ENCODE assay signal across 21 cellular contexts in genomic region chr20:3328501-3328900, GRCh38.
DNase-seq lines count a peak whose midpoint lies in the region; ATAC-seq and TF ChIP-seq lines count a peak whose summit lies in the region.
"Had no signal": no experiment of that assay in that cellular context is flagged by ENCODE, and none has a peak within 500 bp of the region (broad histone marks: within the 10 kb centered on the region; RNA-seq: fewer than 3 reads in every experiment).

No MANE protein-coding gene starts in this region.

- TF ChIP-seq CTCF in natural killer cell (IDR thresholded peaks at IDR 0.05) = no peak
- TF ChIP-seq CTCF in RWPE1 (conservative IDR thresholded peaks at IDR 0.05; ENCODE audit: low read depth) = no peak

- H3K27ac Mint-ChIP-seq in activated CD4-positive, alpha-beta memory T cell treated with anti-CD3 and anti-CD28 coated beads, Interleukin-2, amount 10 ng/mL, durations not matched to agents 7 days and 5 days = peak overlapping the region; percentile 59
- no peak overlapping the region for H3K27ac Mint-ChIP-seq in activated CD4-positive, alpha-beta memory T cell treated with anti-CD3 and anti-CD28 coated beads for 36 hours
- H3K27ac Mint-ChIP-seq in natural killer cell = peak overlapping the region in 1 of 2 donors; percentile 13
- H3K27ac Mint-ChIP-seq in natural killer cell treated with Interleukin-12 subunit alpha and Interleukin-12 subunit beta and Interleukin-15 and Interleukin-18, amount 100 ng/mL, for 72 hours = no peak overlapping the region
- peak overlapping the region; percentile 55 for H3K27ac Mint-ChIP-seq in activated T-helper 17 cell treated with anti-CD3 and anti-CD28 coated beads, Interleukin-2, amount 50 U/mL, for 72 hours
- peak overlapping the region; percentile 32 for H3K27ac Mint-ChIP-seq in stimulated activated effector memory CD8-positive, alpha-beta T cell treated with anti-CD3 and anti-CD28 coated beads, Interleukin-12 subunit alpha, Interleukin-12 subunit beta, amount 100 ng/mL, for 72 hours
- H3K27ac Mint-ChIP-seq: B cell, GM23338 had no signal

- intact Hi-C loops in activated CD4-positive, alpha-beta memory T cell treated with anti-CD3 and anti-CD28 coated beads for 36 hours (cut with micrococcal nuclease) = no loop called here
- intact Hi-C loops in natural killer cell (cut with micrococcal nuclease) = no loop called here

- DNase-seq in activated CD4-positive, alpha-beta memory T cell treated with anti-CD3 and anti-CD28 coated beads, Interleukin-2, amount 10 ng/mL, durations not matched to agents 7 days and 5 days = no peak
- no peak for DNase-seq in activated CD4-positive, alpha-beta memory T cell treated with anti-CD3 and anti-CD28 coated beads for 36 hours
- DNase-seq in natural killer cell (no peak), RWPE1 (ENCODE audit: low spot score) (no peak)
- DNase-seq in natural killer cell treated with Interleukin-12 subunit alpha and Interleukin-12 subunit beta and Interleukin-15 and Interleukin-18, amount 100 ng/mL, for 72 hours (ENCODE audit: low spot score) = no peak
- no peak for DNase-seq in stimulated activated effector memory CD8-positive, alpha-beta T cell treated with anti-CD3 and anti-CD28 coated beads, Interleukin-12 subunit alpha, Interleukin-12 subunit beta, amount 100 ng/mL, for 72 hours (ENCODE audit: low spot score in 2 of 2)
- DNase-seq: DMS53, EL, NCI-H1105 treated with DMSO at 0.1 percent for 48 hours, NCI-H1694 treated with DMSO at 0.1 percent for 48 hours, NCI-H510A, NCI-H82, OCI-M1, SHP77 had no signal

- H3K4me3 Mint-ChIP-seq in activated CD4-positive, alpha-beta memory T cell treated with anti-CD3 and anti-CD28 coated beads, Interleukin-2, amount 10 ng/mL, durations not matched to agents 7 days and 5 days = no peak overlapping the region
- no peak overlapping the region for H3K4me3 Mint-ChIP-seq in activated CD4-positive, alpha-beta memory T cell treated with anti-CD3 and anti-CD28 coated beads for 36 hours
- peak overlapping the region; percentile 59 for H3K4me3 Mint-ChIP-seq in natural killer cell
- H3K4me3 Mint-ChIP-seq in natural killer cell treated with Interleukin-12 subunit alpha and Interleukin-12 subunit beta and Interleukin-15 and Interleukin-18, amount 100 ng/mL, for 72 hours = no peak overlapping the region
- H3K4me3 Mint-ChIP-seq in activated T-helper 17 cell treated with anti-CD3 and anti-CD28 coated beads, Interleukin-2, amount 50 U/mL, for 72 hours = peak overlapping the region; percentile 23
- no peak overlapping the region for H3K4me3 Mint-ChIP-seq in stimulated activated effector memory CD8-positive, alpha-beta T cell treated with anti-CD3 and anti-CD28 coated beads, Interleukin-12 subunit alpha, Interleukin-12 subunit beta, amount 100 ng/mL, for 72 hours
- H3K4me3 Mint-ChIP-seq: B cell, GM23338 had no signal

- POLR2A ChIA-PET in activated CD4-positive, alpha-beta memory T cell treated with anti-CD3 and anti-CD28 coated beads, Interleukin-2, amount 10 ng/mL, durations not matched to agents 7 days and 5 days (lab: Charles Lee) = interaction anchor here (1.3 kb wide), 1 partner anchor 80 kb away, joined by 3 read pairs; no protein-coding TSS in a partner anchor
- POLR2A ChIA-PET in activated CD4-positive, alpha-beta memory T cell treated with anti-CD3 and anti-CD28 coated beads for 36 hours (lab: Charles Lee) = interaction anchor here (0.6 kb wide), 1 partner anchor 113 kb away, joined by 4 read pairs; no protein-coding TSS in a partner anchor
- POLR2A ChIA-PET in RWPE1 (lab: Yijun Ruan, JAX; ENCODE audit: low non-redundant PET) = no interaction called here

- no peaks in the 10 kb centered on the region for H3K9me3 Mint-ChIP-seq in activated CD4-positive, alpha-beta memory T cell treated with anti-CD3 and anti-CD28 coated beads, Interleukin-2, amount 10 ng/mL, durations not matched to agents 7 days and 5 days
- no peaks in the 10 kb centered on the region for H3K9me3 Mint-ChIP-seq in activated CD4-positive, alpha-beta memory T cell treated with anti-CD3 and anti-CD28 coated beads for 36 hours
- H3K9me3 Mint-ChIP-seq in natural killer cell = no peaks in the 10 kb centered on the region
- H3K9me3 Mint-ChIP-seq in natural killer cell treated with Interleukin-12 subunit alpha and Interleukin-12 subunit beta and Interleukin-15 and Interleukin-18, amount 100 ng/mL, for 72 hours = no peaks in the 10 kb centered on the region
- H3K9me3 Mint-ChIP-seq in activated T-helper 17 cell treated with anti-CD3 and anti-CD28 coated beads, Interleukin-2, amount 50 U/mL, for 72 hours = no peaks in the 10 kb centered on the region
- no peaks in the 10 kb centered on the region for H3K9me3 Mint-ChIP-seq in stimulated activated effector memory CD8-positive, alpha-beta T cell treated with anti-CD3 and anti-CD28 coated beads, Interleukin-12 subunit alpha, Interleukin-12 subunit beta, amount 100 ng/mL, for 72 hours
- H3K9me3 Mint-ChIP-seq: GM23338 had no signal

- H3K36me3 Mint-ChIP-seq in activated CD4-positive, alpha-beta memory T cell treated with anti-CD3 and anti-CD28 coated beads, Interleukin-2, amount 10 ng/mL, durations not matched to agents 7 days and 5 days (ENCODE audit: low read depth) = no peaks in the 10 kb centered on the region
- H3K36me3 Mint-ChIP-seq in activated CD4-positive, alpha-beta memory T cell treated with anti-CD3 and anti-CD28 coated beads for 36 hours = peaks cover 2% of the 10 kb centered on the region
- no peaks in the 10 kb centered on the region for H3K36me3 Mint-ChIP-seq in natural killer cell
- H3K36me3 Mint-ChIP-seq in natural killer cell treated with Interleukin-12 subunit alpha and Interleukin-12 subunit beta and Interleukin-15 and Interleukin-18, amount 100 ng/mL, for 72 hours = no peaks in the 10 kb centered on the region
- no peaks in the 10 kb centered on the region for H3K36me3 Mint-ChIP-seq in activated T-helper 17 cell treated with anti-CD3 and anti-CD28 coated beads, Interleukin-2, amount 50 U/mL, for 72 hours (ENCODE audit: low read depth)
- peaks cover 7% of the 10 kb centered on the region for H3K36me3 Mint-ChIP-seq in stimulated activated effector memory CD8-positive, alpha-beta T cell treated with anti-CD3 and anti-CD28 coated beads, Interleukin-12 subunit alpha, Interleukin-12 subunit beta, amount 100 ng/mL, for 72 hours

- no peaks in the 10 kb centered on the region for H3K27me3 Mint-ChIP-seq in activated CD4-positive, alpha-beta memory T cell treated with anti-CD3 and anti-CD28 coated beads, Interleukin-2, amount 10 ng/mL, durations not matched to agents 7 days and 5 days
- no peaks in the 10 kb centered on the region for H3K27me3 Mint-ChIP-seq in activated CD4-positive, alpha-beta memory T cell treated with anti-CD3 and anti-CD28 coated beads for 36 hours
- H3K27me3 Mint-ChIP-seq in natural killer cell (ENCODE audit: low read depth in 2 of 2) = no peaks in the 10 kb centered on the region
- H3K27me3 Mint-ChIP-seq in natural killer cell treated with Interleukin-12 subunit alpha and Interleukin-12 subunit beta and Interleukin-15 and Interleukin-18, amount 100 ng/mL, for 72 hours = no peaks in the 10 kb centered on the region
- no peaks in the 10 kb centered on the region for H3K27me3 Mint-ChIP-seq in activated T-helper 17 cell treated with anti-CD3 and anti-CD28 coated beads, Interleukin-2, amount 50 U/mL, for 72 hours
- H3K27me3 Mint-ChIP-seq: B cell had no signal

- H3K4me1 Mint-ChIP-seq in activated CD4-positive, alpha-beta memory T cell treated with anti-CD3 and anti-CD28 coated beads, Interleukin-2, amount 10 ng/mL, durations not matched to agents 7 days and 5 days = peaks cover 29% of the 10 kb centered on the region
- H3K4me1 Mint-ChIP-seq in activated CD4-positive, alpha-beta memory T cell treated with anti-CD3 and anti-CD28 coated beads for 36 hours (ENCODE audit: low read depth) = peaks cover 20% of the 10 kb centered on the region
- peaks cover 8 to 14% of the 10 kb centered on the region in 2 donors for H3K4me1 Mint-ChIP-seq in natural killer cell
- peaks cover 7 to 9% of the 10 kb centered on the region in 2 donors for H3K4me1 Mint-ChIP-seq in natural killer cell treated with Interleukin-12 subunit alpha and Interleukin-12 subunit beta and Interleukin-15 and Interleukin-18, amount 100 ng/mL, for 72 hours (ENCODE audit: low read depth in 2 of 2)
- H3K4me1 Mint-ChIP-seq in activated T-helper 17 cell treated with anti-CD3 and anti-CD28 coated beads, Interleukin-2, amount 50 U/mL, for 72 hours = peaks cover 12% of the 10 kb centered on the region
- H3K4me1 Mint-ChIP-seq in stimulated activated effector memory CD8-positive, alpha-beta T cell treated with anti-CD3 and anti-CD28 coated beads, Interleukin-12 subunit alpha, Interleukin-12 subunit beta, amount 100 ng/mL, for 72 hours = no peaks in the 10 kb centered on the region
- H3K4me1 Mint-ChIP-seq: B cell, GM23338 had no signal

- ATAC-seq in natural killer cell (peak in 2 of 3 donors; percentile 47 to 78), HG03159 (IDR thresholded peaks at IDR 0.05; ENCODE audit: unreplicated experiment) (no peak)
- no peak for ATAC-seq in natural killer cell treated with Interleukin-12 subunit alpha and Interleukin-12 subunit beta and Interleukin-15 and Interleukin-18, amount 100 ng/mL, for 72 hours
- ATAC-seq in activated T-helper 17 cell treated with anti-CD3 and anti-CD28 coated beads, Interleukin-2, amount 50 U/mL, for 72 hours (replicated peaks) = peak; percentile 43
- ATAC-seq in stimulated activated effector memory CD8-positive, alpha-beta T cell treated with anti-CD3 and anti-CD28 coated beads, Interleukin-12 subunit alpha, Interleukin-12 subunit beta, amount 100 ng/mL, for 72 hours = peak; percentile 43
- ATAC-seq: GM12878, GM23338, HCT116, K562 had no signal

- CTCF ChIA-PET in activated CD4-positive, alpha-beta memory T cell treated with anti-CD3 and anti-CD28 coated beads, Interleukin-2, amount 10 ng/mL, durations not matched to agents 7 days and 5 days (lab: Charles Lee) = interaction anchor here (0.6 to 3.8 kb wide), 2 partner anchors 12 to 83 kb away, joined by 3 to 17 read pairs; no protein-coding TSS in a partner anchor
- CTCF ChIA-PET in activated CD4-positive, alpha-beta memory T cell treated with anti-CD3 and anti-CD28 coated beads for 36 hours (lab: Charles Lee) = interaction anchor here (0.6 kb wide), 1 partner anchor 210 kb away, joined by 3 read pairs; no protein-coding TSS in a partner anchor
- CTCF ChIA-PET in RWPE1 (lab: Yijun Ruan, JAX) = interaction anchor here (0.6 to 1.2 kb wide), 2 partner anchors 12 to 68 kb away, joined by 4 to 7 read pairs; no protein-coding TSS in a partner anchor

- no peak overlapping the region for H3K27ac ChIP-seq in RWPE1

Comparison
In these comparisons a context has a peak if more than half of its experiments do, and no peak if none do; other contexts are left out.
1. H3K27ac Mint-ChIP-seq: peak in activated CD4-positive, alpha-beta memory T cell treated with anti-CD3 and anti-CD28 coated beads, Interleukin-2, amount 10 ng/mL, durations not matched to agents 7 days and 5 days (single experiment), activated T-helper 17 cell treated with anti-CD3 and anti-CD28 coated beads, Interleukin-2, amount 50 U/mL, for 72 hours (single experiment) and stimulated activated effector memory CD8-positive, alpha-beta T cell treated with anti-CD3 and anti-CD28 coated beads, Interleukin-12 subunit alpha, Interleukin-12 subunit beta, amount 100 ng/mL, for 72 hours (single experiment); none in activated CD4-positive, alpha-beta memory T cell treated with anti-CD3 and anti-CD28 coated beads for 36 hours (single experiment) and natural killer cell treated with Interleukin-12 subunit alpha and Interleukin-12 subunit beta and Interleukin-15 and Interleukin-18, amount 100 ng/mL, for 72 hours (0 of 2).
2. H3K4me3 Mint-ChIP-seq: peak in natural killer cell (single experiment) and activated T-helper 17 cell treated with anti-CD3 and anti-CD28 coated beads, Interleukin-2, amount 50 U/mL, for 72 hours (single experiment); none in activated CD4-positive, alpha-beta memory T cell treated with anti-CD3 and anti-CD28 coated beads, Interleukin-2, amount 10 ng/mL, durations not matched to agents 7 days and 5 days (single experiment), activated CD4-positive, alpha-beta memory T cell treated with anti-CD3 and anti-CD28 coated beads for 36 hours (single experiment), natural killer cell treated with Interleukin-12 subunit alpha and Interleukin-12 subunit beta and Interleukin-15 and Interleukin-18, amount 100 ng/mL, for 72 hours (single experiment) and stimulated activated effector memory CD8-positive, alpha-beta T cell treated with anti-CD3 and anti-CD28 coated beads, Interleukin-12 subunit alpha, Interleukin-12 subunit beta, amount 100 ng/mL, for 72 hours (single experiment).
3. ATAC-seq: peak in natural killer cell (2 of 3), activated T-helper 17 cell treated with anti-CD3 and anti-CD28 coated beads, Interleukin-2, amount 50 U/mL, for 72 hours (single experiment) and stimulated activated effector memory CD8-positive, alpha-beta T cell treated with anti-CD3 and anti-CD28 coated beads, Interleukin-12 subunit alpha, Interleukin-12 subunit beta, amount 100 ng/mL, for 72 hours (single experiment); none in natural killer cell treated with Interleukin-12 subunit alpha and Interleukin-12 subunit beta and Interleukin-15 and Interleukin-18, amount 100 ng/mL, for 72 hours (0 of 2) and HG03159 (single experiment).